1 cellular context compared by ENCODE assay signal in genomic region chr11:73288197-73288872, GRCh38.
TF ChIP-seq lines count a peak whose summit lies in the region.

No MANE protein-coding gene starts in this region.

TF ChIP-seq in GM12878, 131 proteins besides CTCF, POLR2A, EP300 and RAD21 (continued from another document and continues in another):
- no peak for TF ChIP-seq CEBPZ (IDR thresholded peaks at IDR 0.05; ENCODE audit: low read depth, low read length)
- TF ChIP-seq ZBED1 (IDR thresholded peaks at IDR 0.05; ENCODE audit: borderline replicate concordance), result no peak
- TF ChIP-seq IKZF2 (IDR thresholded peaks at IDR 0.05), result peak; percentile 49 to 76; a peak in 3 of 4 replicates
- 0 out of 2 replicates have a peak, but pooled peaks have one; percentile 12 for TF ChIP-seq CBFB (IDR thresholded peaks at IDR 0.05; ENCODE audit: low read depth)
- no peak for TF ChIP-seq RBBP5 (conservative IDR thresholded peaks at IDR 0.05)
- TF ChIP-seq ESRRA (IDR thresholded peaks at IDR 0.05; ENCODE audit: low read length), result no peak
- TF ChIP-seq ZNF24 (IDR thresholded peaks at IDR 0.05), result no peak
- TF ChIP-seq POLR2AphosphoS5 (IDR thresholded peaks at IDR 0.05; ENCODE audit: low read length), result no peak
- TF ChIP-seq MEF2B (IDR thresholded peaks at IDR 0.05; ENCODE audit: partially characterized antibody, poor library complexity, severe bottlenecking), result no peak
- TF ChIP-seq HSF1 (IDR thresholded peaks at IDR 0.05; ENCODE audit: low read depth, low read length), result no peak
- no peak; the same call in none of the 2 replicates for TF ChIP-seq DPF2 (IDR thresholded peaks at IDR 0.05)
- no peak for TF ChIP-seq CEBPB (IDR thresholded peaks at IDR 0.05; ENCODE audit: borderline replicate concordance in 1 of 2, low read depth in 2 of 2, low read length in 2 of 2)
- no peak for TF ChIP-seq SRF (IDR thresholded peaks at IDR 0.05; ENCODE audit: low read depth in 2 of 2, low read length in 2 of 2)
- TF ChIP-seq GATAD2B (conservative IDR thresholded peaks at IDR 0.05; ENCODE audit: low read depth), result 0 out of 2 replicates have a peak, but pooled peaks have one; percentile 21
- no peak for TF ChIP-seq ATF7 (IDR thresholded peaks at IDR 0.05; ENCODE audit: low read depth)
- TF ChIP-seq IRF5 (IDR thresholded peaks at IDR 0.05; ENCODE audit: borderline replicate concordance), result no peak
- no peak for TF ChIP-seq TARDBP (IDR thresholded peaks at IDR 0.05; ENCODE audit: borderline replicate concordance)
- TF ChIP-seq RELB (IDR thresholded peaks at IDR 0.05; ENCODE audit: low read depth), result 0 out of 2 replicates have a peak, but pooled peaks have one; percentile 30
- peak; percentile 93 for TF ChIP-seq NFXL1 (IDR thresholded peaks at IDR 0.05; ENCODE audit: borderline replicate concordance)
- TF ChIP-seq NKRF (conservative IDR thresholded peaks at IDR 0.05), result no peak
- TF ChIP-seq SMARCA5 (IDR thresholded peaks at IDR 0.05), result peak; percentile 97
- no peak for TF ChIP-seq BCL3 (IDR thresholded peaks at IDR 0.05; ENCODE audit: borderline replicate concordance, insufficient read depth, low read depth, low read length, poor library complexity, severe bottlenecking)
- peak in 1 of 2 experiments; percentile 82; a peak in 2 of 4 replicates for TF ChIP-seq ETV6 (conservative IDR thresholded peaks at IDR 0.05 in 1 of 2, IDR thresholded peaks at IDR 0.05 in 1 of 2; ENCODE audit: borderline replicate concordance in 1 of 2, low read depth in 1 of 2)
- no peak for TF ChIP-seq ZNF207 (IDR thresholded peaks at IDR 0.05; ENCODE audit: borderline replicate concordance)
- TF ChIP-seq CREB1 (IDR thresholded peaks at IDR 0.05; ENCODE audit: low read depth), result no peak
- no peak for TF ChIP-seq CHD2 (IDR thresholded peaks at IDR 0.05; ENCODE audit: borderline replicate concordance, low read depth, low read length)
- no peak for TF ChIP-seq MLLT1 (IDR thresholded peaks at IDR 0.05)
- no peak for TF ChIP-seq ASH2L (IDR thresholded peaks at IDR 0.05; ENCODE audit: borderline replicate concordance, low read depth)
- TF ChIP-seq PAX8 (IDR thresholded peaks at IDR 0.05), result no peak
- TF ChIP-seq LARP7 (IDR thresholded peaks at IDR 0.05), result no peak
- TF ChIP-seq RAD51 (IDR thresholded peaks at IDR 0.05), result no peak
- no peak for TF ChIP-seq SMC3 (IDR thresholded peaks at IDR 0.05; ENCODE audit: borderline replicate concordance, low read length)
- peak; percentile 76 for TF ChIP-seq IKZF1 (conservative IDR thresholded peaks at IDR 0.05)
- no peak for TF ChIP-seq IRF4 (IDR thresholded peaks at IDR 0.05; ENCODE audit: low read depth, low read length)
- TF ChIP-seq RELA (IDR thresholded peaks at IDR 0.05; ENCODE audit: borderline replicate concordance, partially characterized antibody), result no peak
- TF ChIP-seq EGR1 (IDR thresholded peaks at IDR 0.05; ENCODE audit: borderline replicate concordance in 1 of 2, low read depth in 2 of 2, low read length in 2 of 2), result no peak
- TF ChIP-seq TBL1XR1 (IDR thresholded peaks at IDR 0.05; ENCODE audit: low read depth, low read length), result no peak
- no peak for TF ChIP-seq SUPT20H (IDR thresholded peaks at IDR 0.05; ENCODE audit: borderline replicate concordance, control insufficient read depth, low read depth, low read length)
- TF ChIP-seq SREBF2 (IDR thresholded peaks at IDR 0.05; ENCODE audit: low read length), result no peak
- TF ChIP-seq POLR2AphosphoS2 (IDR thresholded peaks at IDR 0.05; ENCODE audit: low read depth, low read length), result no peak
- TF ChIP-seq NR2F1 (conservative IDR thresholded peaks at IDR 0.05), result peak; percentile 38
- TF ChIP-seq MAX (IDR thresholded peaks at IDR 0.05; ENCODE audit: low read depth, low read length), result no peak
- TF ChIP-seq SKIL (IDR thresholded peaks at IDR 0.05; ENCODE audit: low read depth, poor library complexity, severe bottlenecking), result no peak
- TF ChIP-seq MTA3 (IDR thresholded peaks at IDR 0.05; ENCODE audit: borderline replicate concordance, low read length), result no peak
- TF ChIP-seq ZBTB4 (CRISPR knock-in tag; IDR thresholded peaks at IDR 0.05), result no peak
- no peak for TF ChIP-seq YBX1 (IDR thresholded peaks at IDR 0.05)
- no peak for TF ChIP-seq PML (IDR thresholded peaks at IDR 0.05; ENCODE audit: low read length)
- TF ChIP-seq NR2C1 (IDR thresholded peaks at IDR 0.05), result no peak
- no peak for TF ChIP-seq TCF3 (IDR thresholded peaks at IDR 0.05; ENCODE audit: borderline replicate concordance, insufficient read depth, low read depth, low read length)
